Comparison of ENCODE assay signal across 8 cellular contexts in genomic region chr17:781920-782731, GRCh38. TPM values are rescaled to one million over a fixed set of nuclear protein-coding genes. Genes with fewer than 3 reads are reported as not detected.
DNase-seq lines count a peak whose midpoint lies in the region; ATAC-seq and TF ChIP-seq lines count a peak whose summit lies in the region.

GLOD4 (minus strand) TSS chr17:782280; CDS start chr17:782255, 25 bp downstream.
MRM3 (plus strand) TSS chr17:782353; CDS start chr17:782379, 26 bp downstream.

- H3K4me1 ChIP-seq in psoas muscle (peaks cover 32% of the 10 kb centered on the region), urinary bladder (ENCODE audit: insufficient read depth) (no peaks in the 10 kb centered on the region)

- peak; percentile 10 for DNase-seq in NCI-H1417 treated with DMSO at 0.1 percent for 48 hours (lab: John Stamatoyannopoulos, UW)
- peak; percentile 60 for DNase-seq in amniotic stem cell (lab: John Stamatoyannopoulos, UW)
- DNase-seq in left ventricle myocardium superior: peak; percentile 98
- DNase-seq in psoas muscle: peak; percentile 95 to 96

- H3K27ac ChIP-seq in psoas muscle: peak within 1 kb of the TSS; percentile 92
- H3K27ac ChIP-seq in urinary bladder (ENCODE audit: low read depth): peak within 1 kb of the TSS; percentile 69

- H3K36me3 ChIP-seq in psoas muscle (ENCODE audit: insufficient read depth in 1 of 2, low read depth in 1 of 2): peaks cover 12 to 52% of the 10 kb centered on the region in 2 donors
- no peaks in the 10 kb centered on the region for H3K36me3 ChIP-seq in urinary bladder (ENCODE audit: insufficient read depth)

- intact Hi-C loops in left ventricle myocardium superior (cut with micrococcal nuclease) (no loop called here), psoas muscle (cut with DNase I) (no loop called here)

- TF ChIP-seq CTCF in GM12875 (IDR thresholded peaks at IDR 0.05; ENCODE audit: borderline replicate concordance, insufficient read depth, low read depth, low read length): no peak
- TF ChIP-seq CTCF in psoas muscle (IDR thresholded peaks at IDR 0.05): peak; percentile 14

- no peaks in the 10 kb centered on the region for H3K27me3 Mint-ChIP-seq in T-helper 1 cell treated with Interleukin-12 subunit alpha and Interleukin-12 subunit beta and Interleukin-4 antibody, amounts not matched to agents 30 μg/mL and 1 μg/mL, for 36 hours (ENCODE audit: low read depth)

- ATAC-seq in HG02763 (IDR thresholded peaks at IDR 0.05; ENCODE audit: unreplicated experiment) (peak; percentile 90), left ventricle myocardium superior (peak; percentile 98), psoas muscle (peak; percentile 96 to 98 (median 98))

- WGBS in psoas muscle, 3 donors: 0 to 1% (median 0%) methylated on average over 77 to 80 of the region's 80 CpGs
- WGBS in urinary bladder: under 1% methylated on average over 80 of the region's 80 CpGs

- H3K27me3 ChIP-seq in psoas muscle (ENCODE audit: insufficient read depth in 3 of 3, low read length in 2 of 3): no peaks in the 10 kb centered on the region

- H3K36me3 Mint-ChIP-seq in T-helper 1 cell treated with Interleukin-12 subunit alpha and Interleukin-12 subunit beta and Interleukin-4 antibody, amounts not matched to agents 30 μg/mL and 1 μg/mL, for 36 hours (ENCODE audit: low read depth): peaks cover 12% of the 10 kb centered on the region

- peak within 1 kb of the TSS; percentile 97 for H3K27ac Mint-ChIP-seq in T-helper 1 cell treated with Interleukin-12 subunit alpha and Interleukin-12 subunit beta and Interleukin-4 antibody, amounts not matched to agents 30 μg/mL and 1 μg/mL, for 36 hours

- peak within 1 kb of the TSS; percentile 98 for H3K4me3 Mint-ChIP-seq in T-helper 1 cell treated with Interleukin-12 subunit alpha and Interleukin-12 subunit beta and Interleukin-4 antibody, amounts not matched to agents 30 μg/mL and 1 μg/mL, for 36 hours

- H3K9me3 Mint-ChIP-seq in T-helper 1 cell treated with Interleukin-12 subunit alpha and Interleukin-12 subunit beta and Interleukin-4 antibody, amounts not matched to agents 30 μg/mL and 1 μg/mL, for 36 hours: no peaks in the 10 kb centered on the region

- peaks cover 24% of the 10 kb centered on the region for H3K4me1 Mint-ChIP-seq in T-helper 1 cell treated with Interleukin-12 subunit alpha and Interleukin-12 subunit beta and Interleukin-4 antibody, amounts not matched to agents 30 μg/mL and 1 μg/mL, for 36 hours (ENCODE audit: low read depth)

- H3K9me3 ChIP-seq in psoas muscle: no peaks in the 10 kb centered on the region

- H3K4me3 ChIP-seq in GM12875 (ENCODE audit: low read depth, low read length): peak within 1 kb of the TSS; percentile 99
- peak within 1 kb of the TSS; percentile 100 for H3K4me3 ChIP-seq in psoas muscle
- H3K4me3 ChIP-seq in urinary bladder (ENCODE audit: low read depth, low read length): peak within 1 kb of the TSS; percentile 78

RNA-seq across cellular contexts. Expression of gene GLOD4, which starts in this region (rescaled TPM):
- total RNA-seq in left ventricle myocardium superior: 29.9 TPM
- 10 to 100 TPM; 18.5 to 25.2 (median 20.8) TPM for total RNA-seq in psoas muscle
- polyA plus RNA-seq in psoas muscle: 10 to 100 TPM; 13.5 to 29.2 (median 21.7) TPM
- total RNA-seq in urinary bladder: 41.0 TPM
- 44.0 TPM for polyA plus RNA-seq in urinary bladder

RNA-seq across cellular contexts. Expression of gene MRM3, which starts in this region (rescaled TPM):
- total RNA-seq in left ventricle myocardium superior (22.4 TPM), psoas muscle (10 to 100 TPM; 17.2 to 30.1 (median 19.5) TPM), urinary bladder (9.9 TPM)
- polyA plus RNA-seq in psoas muscle (10 to 100 TPM; 25.9 to 36.2 (median 28.3) TPM), urinary bladder (17.6 TPM)

Comparison
In these comparisons a context has a peak if more than half of its experiments do, and no peak if none do; other contexts are left out.
1. Peak in every context shown above with its lines: DNase-seq, ATAC-seq, H3K4me3 ChIP-seq and H3K27ac ChIP-seq.
2. DNase-seq: peak in every context shown above with its lines; median percentile 98 in left ventricle myocardium superior; 96 in psoas muscle; 60 in amniotic stem cell; 10 in NCI-H1417 treated with DMSO at 0.1 percent for 48 hours.